ENCODE assay signal across 13 cellular contexts in genomic region chr3:156489462-156489911, GRCh38.
DNase-seq lines count a peak whose midpoint lies in the region; TF ChIP-seq lines count a peak whose summit lies in the region.
"Had no signal": no experiment of that assay in that cellular context is flagged by ENCODE, and none has a peak within 500 bp of the region (broad histone marks: within the 10 kb centered on the region; RNA-seq: fewer than 3 reads in every experiment).

No MANE protein-coding gene starts in this region.

- peaks cover 20% of the 10 kb centered on the region for H3K27me3 Mint-ChIP-seq in MCF 10A (ENCODE audit: insufficient read depth, unreplicated experiment)
- H3K27me3 Mint-ChIP-seq: activated CD8-positive, alpha-beta T cell treated with anti-CD3 and anti-CD28 coated beads for 36 hours had no signal

- no peak overlapping the region for H3K4me3 Mint-ChIP-seq in MCF 10A (ENCODE audit: unreplicated experiment)
- H3K4me3 Mint-ChIP-seq: activated CD8-positive, alpha-beta T cell treated with anti-CD3 and anti-CD28 coated beads for 36 hours; activated naive CD4-positive, alpha-beta T cell treated with anti-CD3 and anti-CD28 coated beads for 36 hours had no signal

- H3K4me2 ChIP-seq in fibroblast of lung (ENCODE audit: extremely low read depth, insufficient read depth, low read length) = no peak overlapping the region

- peaks cover under 1% of the 10 kb centered on the region for H3K4me1 Mint-ChIP-seq in MCF 10A (ENCODE audit: insufficient read depth, unreplicated experiment)

- H3K4me3 ChIP-seq in breast epithelium (no peak overlapping the region), fibroblast of lung (replicated peaks in 1 of 4; ENCODE audit: control extremely low read depth in 1 of 4, insufficient read depth in 1 of 4, low read depth in 3 of 4, low read length in 4 of 4) (no peak overlapping the region), transverse colon (no peak overlapping the region)
- H3K4me3 ChIP-seq: thyroid gland had no signal

- peak; percentile 30 for DNase-seq in MCF 10A (ENCODE audit: unreplicated experiment)
- no peak for DNase-seq in breast epithelium (ENCODE audit: low spot score in 2 of 2)
- DNase-seq in RKO (ENCODE audit: low spot score) = peak; percentile 7
- peak; percentile 53 to 82 for DNase-seq in fibroblast of lung (ENCODE audit: low read depth in 2 of 2)
- DNase-seq in transverse colon = no peak
- DNase-seq in HPDE6-E6E7 (ENCODE audit: extremely low spot score) = no peak
- DNase-seq in NCI-H1694 (lab: John Stamatoyannopoulos, UW) = no peak
- DNase-seq in COLO829 (ENCODE audit: low spot score) = no peak
- DNase-seq: activated CD8-positive, alpha-beta T cell treated with anti-CD3 and anti-CD28 coated beads for 36 hours; activated naive CD4-positive, alpha-beta T cell treated with anti-CD3 and anti-CD28 coated beads for 36 hours; T-helper 9 cell; thyroid gland had no signal

- intact Hi-C loops in MCF 10A (cut with micrococcal nuclease) (no loop called here), breast epithelium (cut with DNase I; ENCODE audit: low total_unique reads) (no loop called here), transverse colon (cut with DNase I; ENCODE audit: low total_unique reads) (no loop called here)

- CTCF ChIA-PET in MCF 10A (lab: Yijun Ruan, JAX) = interaction anchor here (0.7 to 2.0 kb wide), 4 partner anchors 338 to 1079 kb away, joined by 3 to 5 read pairs (median 4); no protein-coding TSS in a partner anchor

- H3K4me1 ChIP-seq in breast epithelium (no peaks in the 10 kb centered on the region), fibroblast of lung (ENCODE audit: control insufficient read depth, extremely low read depth, insufficient read depth, low read length) (peaks cover under 1% of the 10 kb centered on the region), transverse colon (peaks cover 0 to 13% (median 1%) of the 10 kb centered on the region in 4 donors)

- no peak overlapping the region for H3K9ac ChIP-seq in fibroblast of lung (ENCODE audit: insufficient read depth, low read length)

- in situ Hi-C loops in transverse colon (cut with MboI; ENCODE audit: low pct_ligation_motif_present in 1 of 4, low pct_unique_long_range_greater_than_20kb in 1 of 4, low sequenced_read_pairs in 3 of 4) = no loop called here

- no peak for TF ChIP-seq EP300 in transverse colon (IDR thresholded peaks at IDR 0.05; ENCODE audit: low read depth)

- H3K27me3 ChIP-seq in breast epithelium (no peaks in the 10 kb centered on the region), fibroblast of lung (ENCODE audit: control insufficient read depth, insufficient read depth, low read length) (no peaks in the 10 kb centered on the region), transverse colon (no peaks in the 10 kb centered on the region)
- H3K27me3 ChIP-seq: thyroid gland had no signal

- no peaks in the 10 kb centered on the region for H3K9me3 Mint-ChIP-seq in MCF 10A (ENCODE audit: unreplicated experiment)
- H3K9me3 Mint-ChIP-seq: activated CD8-positive, alpha-beta T cell treated with anti-CD3 and anti-CD28 coated beads for 36 hours; activated naive CD4-positive, alpha-beta T cell treated with anti-CD3 and anti-CD28 coated beads for 36 hours had no signal

- no peak overlapping the region for H2AFZ ChIP-seq in fibroblast of lung (ENCODE audit: low read length)

- H3K27ac ChIP-seq in breast epithelium (no peak overlapping the region), fibroblast of lung (ENCODE audit: insufficient read depth, low read length) (no peak overlapping the region), transverse colon (peak overlapping the region; percentile 5 to 23 (median 12))
- H3K27ac ChIP-seq: 22Rv1, thyroid gland had no signal

- no peaks in the 10 kb centered on the region for H3K36me3 ChIP-seq in breast epithelium
- no peaks in the 10 kb centered on the region for H3K36me3 ChIP-seq in fibroblast of lung (ENCODE audit: control insufficient read depth, insufficient read depth, low read length)
- no peaks in the 10 kb centered on the region for H3K36me3 ChIP-seq in transverse colon
- H3K36me3 ChIP-seq: thyroid gland had no signal

- BruUV-seq in MCF 10A (replicated peaks; lab: Mats Ljungman, UMichigan) = no TSS peak

- TF ChIP-seq POLR2A in breast epithelium (IDR thresholded peaks at IDR 0.05) (no peak), transverse colon (IDR thresholded peaks at IDR 0.05) (no peak)

- 83 to 86% methylated on average over 1 of the region's 1 CpG for WGBS in transverse colon (ENCODE audit: low coverage in 1 of 2), 2 donors

- TF ChIP-seq CTCF in MCF 10A (IDR thresholded peaks at IDR 0.05; ENCODE audit: unreplicated experiment) (no peak), breast epithelium (IDR thresholded peaks at IDR 0.05) (no peak), fibroblast of lung (conservative IDR thresholded peaks at IDR 0.05 in 1 of 2, IDR thresholded peaks at IDR 0.05 in 1 of 2; ENCODE audit: low read depth in 1 of 2, low read length in 2 of 2) (no peak), transverse colon (IDR thresholded peaks at IDR 0.05) (no peak)

- no peak overlapping the region for H3K27ac Mint-ChIP-seq in MCF 10A (ENCODE audit: low read depth, unreplicated experiment)
- H3K27ac Mint-ChIP-seq: activated CD8-positive, alpha-beta T cell treated with anti-CD3 and anti-CD28 coated beads for 36 hours; activated naive CD4-positive, alpha-beta T cell treated with anti-CD3 and anti-CD28 coated beads for 36 hours had no signal

- H3K79me2 ChIP-seq in fibroblast of lung (ENCODE audit: control insufficient read depth, insufficient read depth, low read length) = no peaks in the 10 kb centered on the region

- H3K36me3 Mint-ChIP-seq in MCF 10A (ENCODE audit: insufficient read depth, unreplicated experiment) = no peaks in the 10 kb centered on the region

- POLR2A ChIA-PET in MCF 10A (lab: Yijun Ruan, JAX) = interaction anchor here (0.6 to 0.7 kb wide), 2 partner anchors 26 to 472 kb away, joined by 3 to 4 read pairs; no protein-coding TSS in a partner anchor

- no peaks in the 10 kb centered on the region for H4K20me1 ChIP-seq in fibroblast of lung (ENCODE audit: control insufficient read depth, extremely low read depth, insufficient read depth, low read length)

- H3K9me3 ChIP-seq in breast epithelium (no peaks in the 10 kb centered on the region), fibroblast of lung (ENCODE audit: control insufficient read depth, insufficient read depth, low read depth, low read length) (no peaks in the 10 kb centered on the region), transverse colon (no peaks in the 10 kb centered on the region)
- H3K9me3 ChIP-seq: thyroid gland had no signal

Comparison
In these comparisons a context has a peak if more than half of its experiments do, and no peak if none do; other contexts are left out.
1. DNase-seq: peak in MCF 10A (single experiment), RKO (single experiment) and fibroblast of lung (2 of 2); none in breast epithelium (0 of 2), transverse colon (single experiment), HPDE6-E6E7 (single experiment), NCI-H1694 (single experiment) and COLO829 (single experiment).
2. H3K27ac ChIP-seq: peak in transverse colon (4 of 4); none in breast epithelium (0 of 2) and fibroblast of lung (single experiment).